In the genomic region with DNA sequence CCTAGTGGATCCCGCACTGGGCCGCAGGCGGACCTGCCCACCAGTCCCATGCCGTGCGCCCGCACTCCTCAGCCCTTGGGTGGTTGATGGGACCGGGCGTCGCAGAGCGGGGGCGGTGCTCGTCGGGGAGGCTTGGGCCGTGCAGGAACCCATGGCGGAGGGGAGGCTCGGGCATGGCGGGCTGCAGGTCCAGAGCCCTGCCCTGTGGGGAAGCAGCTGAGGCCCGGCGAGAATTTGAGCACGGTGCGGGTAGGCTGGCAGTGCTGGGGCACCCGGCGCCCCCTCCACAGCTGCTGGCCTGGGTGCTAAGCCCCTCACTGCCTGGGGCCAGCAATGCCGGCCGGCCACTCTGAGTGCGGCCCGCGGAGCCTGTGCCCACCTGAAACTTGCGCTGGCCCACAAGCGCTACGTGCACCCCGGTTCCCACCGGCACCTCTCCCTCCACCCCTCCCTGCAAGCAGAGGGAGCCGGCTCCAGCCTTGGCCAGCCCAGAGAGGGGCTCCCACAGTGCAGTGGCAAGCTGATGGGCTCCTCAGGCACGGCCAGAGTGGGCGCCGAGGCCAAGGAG, we compare ENCODE assay signal across 17 cellular contexts.
DNase-seq lines count a peak whose midpoint lies in the region; ATAC-seq, FAIRE-seq and TF ChIP-seq lines count a peak whose summit lies in the region.
"Had no signal": no experiment of that assay in that cellular context is flagged by ENCODE, and none has a peak within 500 bp of the region (broad histone marks: within the 10 kb centered on the region; RNA-seq: fewer than 3 reads in every experiment).

No MANE protein-coding gene starts in this region.

- intact Hi-C loops in Right ventricle myocardium inferior (cut with DNase I) (loop anchor here (5.0 kb wide), 1 partner anchor 43 kb away; no protein-coding TSS in a partner anchor), left ventricle myocardium superior (cut with micrococcal nuclease) (no loop called here), HepG2 (cut with micrococcal nuclease; ENCODE audit: unreplicated experiment) (no loop called here), aorta (cut with DNase I) (no loop called here)

- H2AFZ ChIP-seq in HepG2 (ENCODE audit: low read length): no peak overlapping the region
- H2AFZ ChIP-seq: GM23248 had no signal

- H3K9ac ChIP-seq in HepG2 (ENCODE audit: insufficient read depth, low read depth, low read length): no peak overlapping the region
- H3K9ac ChIP-seq: GM23248 had no signal

- DNase-seq in Right ventricle myocardium inferior (ENCODE audit: missing footprints): peak; percentile 61
- no peak for DNase-seq in left ventricle myocardium superior
- DNase-seq in HepG2 (ENCODE audit: low spot score): no peak
- peak in 1 of 2 donors; percentile 68 for DNase-seq in aorta
- DNase-seq in ureter (ENCODE audit: low spot score): no peak
- DNase-seq: AML-193; Caco-2; CD4-positive, alpha-beta T cell; GM23248 had no signal

- FAIRE-seq in HepG2 (lab: Jason Lieb, UNC): no peak
- FAIRE-seq: A549, GM12891, HTR-8/SVneo had no signal

- H3K4me3 ChIP-seq in HEK293 (ENCODE audit: low read depth, low read length): no peak overlapping the region
- no peak overlapping the region for H3K4me3 ChIP-seq in HepG2 (replicated peaks in 1 of 3; ENCODE audit: insufficient read depth in 1 of 3, low read depth in 2 of 3, low read length in 3 of 3)
- no peak overlapping the region for H3K4me3 ChIP-seq in aorta (ENCODE audit: low read length in 2 of 2)
- H3K4me3 ChIP-seq: A549, GM23248, HAP-1 had no signal

- CTCF ChIA-PET in HEK293 (lab: Yijun Ruan, JAX): interaction anchor here (0.6 to 0.7 kb wide), 2 partner anchors 167 to 954 kb away, joined by 3 to 6 read pairs; no protein-coding TSS in a partner anchor
- CTCF ChIA-PET in HepG2 (lab: Yijun Ruan, JAX; ENCODE audit: low intra/inter-chr PET ratio, low total read pairs): no interaction called here

- H3K36me3 ChIP-seq in HEK293 (ENCODE audit: control insufficient read depth in 2 of 2, insufficient read depth in 1 of 2, low read length in 2 of 2): no peaks in the 10 kb centered on the region
- H3K36me3 ChIP-seq in HepG2 (replicated peaks in 1 of 2; ENCODE audit: control insufficient read depth in 1 of 2, insufficient read depth in 2 of 2, low read length in 2 of 2): no peaks in the 10 kb centered on the region
- no peaks in the 10 kb centered on the region for H3K36me3 ChIP-seq in aorta (ENCODE audit: control insufficient read depth in 1 of 2, insufficient read depth in 2 of 2, low read length in 1 of 2)
- H3K36me3 ChIP-seq: HAP-1 had no signal

- ATAC-seq in Right ventricle myocardium inferior (no peak), left ventricle myocardium superior (no peak), HepG2 (no peak), aorta (ENCODE audit: low FRiP score) (peak; percentile 24), HG03457 (IDR thresholded peaks at IDR 0.05; ENCODE audit: unreplicated experiment) (no peak)
- ATAC-seq: A549 had no signal

- TF ChIP-seq EP300 in HepG2 (IDR thresholded peaks at IDR 0.05; ENCODE audit: low read depth in 2 of 2, low read length in 2 of 2) (no peak), HepG2 (CRISPR knock-in tag; IDR thresholded peaks at IDR 0.05; ENCODE audit: borderline replicate concordance) (no peak)

- no peak overlapping the region for H3K4me2 ChIP-seq in HepG2 (ENCODE audit: low read depth, low read length)
- H3K4me2 ChIP-seq: A549 had no signal

- H3K79me2 ChIP-seq in HepG2 (ENCODE audit: insufficient read depth, low read length): peaks cover 2% of the 10 kb centered on the region

- no TSS peak for BruUV-seq in HepG2 (replicated peaks; lab: Mats Ljungman, UMichigan)

- no peaks in the 10 kb centered on the region for H3K27me3 ChIP-seq in HepG2 (ENCODE audit: control insufficient read depth in 1 of 2, insufficient read depth in 2 of 2, low read length in 2 of 2)
- H3K27me3 ChIP-seq in aorta (ENCODE audit: control insufficient read depth in 1 of 2, insufficient read depth in 2 of 2, low read length in 1 of 2): no peaks in the 10 kb centered on the region

- no peak for TF ChIP-seq CTCF in HEK293 (tag by site-specific recombination; IDR thresholded peaks at IDR 0.05)
- TF ChIP-seq CTCF in HepG2 (CRISPR knock-in tag; IDR thresholded peaks at IDR 0.05): no peak

- H3K27ac ChIP-seq in HEK293 (ENCODE audit: extremely low read depth, low read depth, low read length): no peak overlapping the region
- no peak overlapping the region for H3K27ac ChIP-seq in HepG2 (ENCODE audit: extremely low read length, insufficient read depth, low read length)
- no peak overlapping the region for H3K27ac ChIP-seq in aorta (ENCODE audit: low read depth in 1 of 2, low read length in 2 of 2)
- H3K27ac ChIP-seq: 22Rv1, A549, C4-2B, GM23248 had no signal

- POLR2A ChIA-PET in HEK293 (lab: Yijun Ruan, JAX): no interaction called here
- POLR2A ChIA-PET in HepG2 (lab: Yijun Ruan, JAX): no interaction called here

- H3K9me3 ChIP-seq in HEK293 (ENCODE audit: control insufficient read depth, insufficient read depth, low read depth, low read length) (no peaks in the 10 kb centered on the region), HepG2 (ENCODE audit: low read length) (no peaks in the 10 kb centered on the region), aorta (ENCODE audit: control insufficient read depth, low read length) (no peaks in the 10 kb centered on the region)
- H3K9me3 ChIP-seq: A549, HAP-1 had no signal

- 90% methylated on average over 16 of the region's 37 CpGs for WGBS in HepG2 (ENCODE audit: low lambda C conversion rate)
- WGBS in aorta, 2 donors: 96% methylated on average over 37 of the region's 37 CpGs

- H4K20me1 ChIP-seq in HepG2 (ENCODE audit: insufficient read depth, low read length): no peaks in the 10 kb centered on the region

- no peak for TF ChIP-seq POLR2A in HepG2 (IDR thresholded peaks at IDR 0.05; ENCODE audit: insufficient read depth in 1 of 2, low read depth in 2 of 2, low read length in 2 of 2)

- no peak for TF ChIP-seq RAD21 in HepG2 (CRISPR knock-in tag; IDR thresholded peaks at IDR 0.05)

- H3K4me1 ChIP-seq in HEK293 (ENCODE audit: control insufficient read depth, insufficient read depth, low read length): peaks cover 17% of the 10 kb centered on the region
- H3K4me1 ChIP-seq in HepG2 (ENCODE audit: insufficient read depth, low read length): peaks cover 40% of the 10 kb centered on the region
- peaks cover 4 to 6% of the 10 kb centered on the region in 2 donors for H3K4me1 ChIP-seq in aorta (ENCODE audit: control insufficient read depth in 1 of 2, insufficient read depth in 2 of 2, low read length in 2 of 2)
- H3K4me1 ChIP-seq: Caco-2 had no signal

- in situ Hi-C loops in HepG2 (cut with HindIII; ENCODE audit: extremely low pct_ligation_motif_present, low pct_unique_long_range_greater_than_20kb): no loop called here

TF ChIP-seq in HEK293, 187 proteins besides CTCF, POLR2A, EP300 and RAD21 (continues in another document):
- TF ChIP-seq ZNF626 (tag by site-specific recombination; IDR thresholded peaks at IDR 0.05) (peak; percentile 74; the same call in 1 of the 2 replicates), ZNF571 (tag by site-specific recombination; IDR thresholded peaks at IDR 0.05) (no peak), HOXA7 (CRISPR knock-in tag; IDR thresholded peaks at IDR 0.05; ENCODE audit: borderline replicate concordance) (no peak), ZNF311 (tag by site-specific recombination; IDR thresholded peaks at IDR 0.05; ENCODE audit: borderline replicate concordance) (no peak)

TF ChIP-seq in HepG2, 621 proteins besides CTCF, POLR2A, EP300 and RAD21:
- TF ChIP-seq EED (CRISPR knock-in tag; IDR thresholded peaks at IDR 0.05) (no peak), ZNF850 (CRISPR knock-in tag; conservative IDR thresholded peaks at IDR 0.05) (peak; percentile 98)
